In genomic region chr3:186385856-186386602, GRCh38 we compare ENCODE assay signal across 18 cellular contexts. TPM values are rescaled to one million over a fixed set of nuclear protein-coding genes. Genes with fewer than 3 reads are reported as not detected.
"Had no signal": no experiment of that assay in that cellular context is flagged by ENCODE, and none has a peak within 500 bp of the region (broad histone marks: within the 10 kb centered on the region; RNA-seq: fewer than 3 reads in every experiment).

No MANE protein-coding gene starts in this region.

- H3K36me3 Mint-ChIP-seq: naive thymus-derived CD8-positive, alpha-beta T cell had no signal

- H3K9me3 ChIP-seq: gastrocnemius medialis, heart right ventricle, mucosa of descending colon, ovary, right atrium auricular region, sigmoid colon, tibial artery, upper lobe of left lung had no signal

- H3K4me3 ChIP-seq: dorsolateral prefrontal cortex, gastrocnemius medialis, heart right ventricle, mucosa of descending colon, ovary, right atrium auricular region, sigmoid colon, skin epidermis, tibial artery, upper lobe of left lung had no signal

- H3K27ac ChIP-seq: gastrocnemius medialis, heart right ventricle, ovary, right atrium auricular region, sigmoid colon, skin epidermis, tibial artery, upper lobe of left lung had no signal

- DNase-seq: cortex of kidney; effector CD8-positive, alpha-beta T cell; gastrocnemius medialis; heart right ventricle; kidney glomerular epithelial cell; mucosa of descending colon; naive thymus-derived CD8-positive, alpha-beta T cell; ovary; sigmoid colon; stimulated activated CD4-positive, alpha-beta T cell treated with anti-CD3 and anti-CD28 coated beads, Interleukin-2, amount 100 ng/mL, for 24 hours; stimulated activated naive CD4-positive, alpha-beta T cell treated with Interleukin-2 at 50 U/mL for 16 hours; tibial artery; upper lobe of left lung had no signal

- FAIRE-seq: islet of Langerhans had no signal

- H3K36me3 ChIP-seq: gastrocnemius medialis, heart right ventricle, ovary, right atrium auricular region, sigmoid colon, tibial artery, upper lobe of left lung had no signal

- H3K4me3 Mint-ChIP-seq: naive thymus-derived CD8-positive, alpha-beta T cell had no signal

- H3K27me3 ChIP-seq: dorsolateral prefrontal cortex, gastrocnemius medialis, heart right ventricle, ovary, right atrium auricular region, sigmoid colon, tibial artery, upper lobe of left lung had no signal

- H3K27ac Mint-ChIP-seq: naive thymus-derived CD8-positive, alpha-beta T cell had no signal

- ATAC-seq: gastrocnemius medialis; heart right ventricle; mucosa of descending colon; naive thymus-derived CD8-positive, alpha-beta T cell had no signal

- H3K4me1 Mint-ChIP-seq: naive thymus-derived CD8-positive, alpha-beta T cell had no signal

- H3K9me3 Mint-ChIP-seq: naive thymus-derived CD8-positive, alpha-beta T cell had no signal

RNA-seq across cellular contexts. Expression of gene DGKG, which starts 24.0 kb away (rescaled TPM):
- polyA plus RNA-seq: naive thymus-derived CD8-positive, alpha-beta T cell; neural cell had no signal
